1 cellular context compared by ENCODE assay signal in the genomic region with DNA sequence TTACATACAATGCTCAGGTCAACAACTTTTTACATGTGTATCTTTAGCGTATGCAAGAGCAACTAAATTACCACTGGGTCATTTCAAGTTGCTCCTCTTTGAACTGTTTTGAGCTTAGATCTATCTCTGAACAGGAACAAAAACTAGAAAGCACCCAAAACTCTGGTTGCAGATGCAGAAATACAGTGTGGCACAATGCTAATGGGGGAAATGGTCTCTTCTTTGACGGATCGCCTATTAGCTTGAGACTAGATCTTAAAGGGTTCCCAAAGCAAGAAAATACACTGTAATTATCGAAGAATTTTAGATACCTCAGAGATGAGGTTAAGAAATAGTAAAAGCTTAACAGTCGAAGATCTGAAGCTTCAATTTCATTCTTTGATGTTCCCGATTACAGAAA.
TF ChIP-seq lines count a peak whose summit lies in the region.

No MANE protein-coding gene starts in this region.

TF ChIP-seq in HepG2, 621 proteins besides CTCF, POLR2A, EP300 and RAD21 (continued from another document):
- TF ChIP-seq, protein P1, sequence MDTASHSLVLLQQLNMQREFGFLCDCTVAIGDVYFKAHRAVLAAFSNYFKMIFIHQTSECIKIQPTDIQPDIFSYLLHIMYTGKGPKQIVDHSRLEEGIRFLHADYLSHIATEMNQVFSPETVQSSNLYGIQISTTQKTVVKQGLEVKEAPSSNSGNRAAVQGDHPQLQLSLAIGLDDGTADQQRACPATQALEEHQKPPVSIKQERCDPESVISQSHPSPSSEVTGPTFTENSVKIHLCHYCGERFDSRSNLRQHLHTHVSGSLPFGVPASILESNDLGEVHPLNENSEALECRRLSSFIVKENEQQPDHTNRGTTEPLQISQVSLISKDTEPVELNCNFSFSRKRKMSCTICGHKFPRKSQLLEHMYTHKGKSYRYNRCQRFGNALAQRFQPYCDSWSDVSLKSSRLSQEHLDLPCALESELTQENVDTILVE (CRISPR knock-in tag; IDR thresholded peaks at IDR 0.05) = 0 out of 2 replicates have a peak, but pooled peaks have one; percentile 8
- TF ChIP-seq SIN3A (IDR thresholded peaks at IDR 0.05; ENCODE audit: borderline replicate concordance, low read depth, low read length) (0 out of 2 replicates have a peak, but pooled peaks have one; percentile 31), ZNF761 (CRISPR knock-in tag; conservative IDR thresholded peaks at IDR 0.05) (no peak)
